ENCODE assay signal across 21 cellular contexts in the genomic region with DNA sequence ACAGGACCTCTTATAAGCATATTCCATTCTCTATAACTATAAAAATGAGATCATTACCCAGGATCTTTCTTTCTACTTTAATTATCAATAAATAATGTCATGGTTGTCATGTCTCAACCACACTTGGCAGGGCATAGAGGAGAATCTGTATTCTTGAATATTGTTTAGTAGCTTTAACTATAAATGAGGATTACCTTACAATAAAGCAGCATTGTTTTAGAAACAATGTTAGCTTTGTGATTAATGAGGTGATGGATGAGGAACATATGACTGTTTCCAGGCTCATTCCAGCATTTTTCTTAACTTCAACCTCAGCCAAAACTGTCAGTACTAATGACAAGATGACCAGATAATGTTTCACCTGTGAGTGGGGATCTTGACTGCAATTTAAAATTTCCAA.
"Had no signal": no experiment of that assay in that cellular context is flagged by ENCODE, and none has a peak within 500 bp of the region (broad histone marks: within the 10 kb centered on the region; RNA-seq: fewer than 3 reads in every experiment).

No MANE protein-coding gene starts in this region.

- ATAC-seq: Panc1, T-cell had no signal

- H3K27ac ChIP-seq: RWPE1 had no signal

- DNase-seq: KBM-7, MV-4-11, NCI-H1048, NCI-H1105, NCI-H1417, NCI-H1436 treated with DMSO at 0.1 percent for 48 hours, NCI-H1694, NCI-H187 treated with DMSO at 0.1 percent for 48 hours, NCI-H2029 treated with DMSO at 0.1 percent for 48 hours, NCI-H2171, NCI-H226, NCI-H446, NCI-H510A, NCI-H524 treated with DMSO at 0.1 percent for 48 hours, NCI-H69, NCI-H774, SHP77, SW 1271, T-cell had no signal
